11 cellular contexts compared by ENCODE assay signal in the genomic region with DNA sequence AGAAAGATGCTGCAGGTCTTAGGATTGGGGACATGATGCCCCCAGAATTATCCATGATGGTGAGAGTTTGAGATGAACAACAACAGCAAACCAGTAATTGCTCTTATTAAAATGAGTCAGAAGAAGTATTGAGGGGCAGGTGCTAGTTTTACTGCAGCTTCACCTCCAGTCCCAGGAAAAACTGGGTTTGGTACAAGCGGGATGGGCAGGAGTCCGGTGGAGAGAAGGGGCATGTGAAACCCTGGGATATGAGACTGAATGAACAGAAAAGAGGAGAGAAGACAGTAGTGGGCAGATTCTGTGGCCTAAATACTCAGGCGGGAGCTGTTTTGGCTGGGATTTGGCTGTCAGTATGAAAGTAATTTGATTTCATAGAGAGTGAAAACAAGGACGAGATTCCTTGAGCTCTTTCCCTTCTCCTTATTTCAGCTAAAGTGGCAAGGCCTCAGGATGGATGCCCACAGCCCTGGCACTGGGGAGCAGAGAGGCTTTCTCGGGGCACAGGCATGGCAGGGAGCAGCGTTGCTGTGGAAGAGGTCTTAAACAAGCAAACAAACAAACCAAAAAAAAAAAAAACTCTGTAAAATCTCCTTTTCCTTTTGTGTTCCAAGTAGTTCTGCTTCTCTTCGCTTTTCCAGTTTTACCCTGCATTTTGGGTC. TPM values are rescaled to one million over a fixed set of nuclear protein-coding genes. Genes with fewer than 3 reads are reported as not detected.
DNase-seq lines count a peak whose midpoint lies in the region; ATAC-seq lines count a peak whose summit lies in the region.
"Had no signal": no experiment of that assay in that cellular context is flagged by ENCODE, and none has a peak within 500 bp of the region (broad histone marks: within the 10 kb centered on the region; RNA-seq: fewer than 3 reads in every experiment).

No MANE protein-coding gene starts in this region.

- H3K4me3 ChIP-seq in mucosa of stomach (ENCODE audit: low read length) (peak overlapping the region; percentile 45), urinary bladder (ENCODE audit: low read depth, low read length) (peak overlapping the region; percentile 10)

- POLR2A ChIA-PET in activated CD4-positive, alpha-beta T cell treated with anti-CD3 and anti-CD28 coated beads, Interleukin-2, amount 10 ng/mL, durations not matched to agents 7 days and 5 days (lab: Charles Lee) = no interaction called here

- peaks cover 66% of the 10 kb centered on the region for H3K4me1 ChIP-seq in mucosa of stomach (ENCODE audit: control insufficient read depth, insufficient read depth, low read length)
- H3K4me1 ChIP-seq in urinary bladder (ENCODE audit: insufficient read depth) = no peaks in the 10 kb centered on the region

- H3K9me3 Mint-ChIP-seq in activated naive CD8-positive, alpha-beta T cell (ENCODE audit: low read depth) = no peaks in the 10 kb centered on the region
- no peaks in the 10 kb centered on the region for H3K9me3 Mint-ChIP-seq in activated naive CD8-positive, alpha-beta T cell treated with anti-CD3 and anti-CD28 coated beads for 36 hours
- H3K9me3 Mint-ChIP-seq in stimulated activated memory B cell treated with anti-CD40 and anti-IgM and Interleukin-4, amounts not matched to agents 10 μg/mL and 1 μg/mL and 100 μg/mL, for 72 hours = no peaks in the 10 kb centered on the region
- no peaks in the 10 kb centered on the region for H3K9me3 Mint-ChIP-seq in activated CD4-positive, alpha-beta T cell treated with anti-CD3 and anti-CD28 coated beads, Interleukin-2, amount 10 ng/mL, durations not matched to agents 7 days and 5 days
- H3K9me3 Mint-ChIP-seq: IgD-negative memory B cell had no signal

- peaks cover 10% of the 10 kb centered on the region for H3K27me3 Mint-ChIP-seq in activated naive CD8-positive, alpha-beta T cell
- H3K27me3 Mint-ChIP-seq in activated naive CD8-positive, alpha-beta T cell treated with anti-CD3 and anti-CD28 coated beads for 36 hours = peaks cover 40% of the 10 kb centered on the region
- peaks cover 44% of the 10 kb centered on the region for H3K27me3 Mint-ChIP-seq in stimulated activated memory B cell treated with anti-CD40 and anti-IgM and Interleukin-4, amounts not matched to agents 10 μg/mL and 1 μg/mL and 100 μg/mL, for 72 hours
- peaks cover 32% of the 10 kb centered on the region for H3K27me3 Mint-ChIP-seq in activated CD4-positive, alpha-beta T cell treated with anti-CD3 and anti-CD28 coated beads, Interleukin-2, amount 10 ng/mL, durations not matched to agents 7 days and 5 days

- no peaks in the 10 kb centered on the region for H3K9me3 ChIP-seq in mucosa of stomach (ENCODE audit: control insufficient read depth, low read length)

- peak overlapping the region; percentile 100 for H3K27ac ChIP-seq in cingulate gyrus (ENCODE audit: low read depth, low read length)
- H3K27ac ChIP-seq in urinary bladder (ENCODE audit: low read depth) = no peak overlapping the region

- no peak for ATAC-seq in GM19035 (IDR thresholded peaks at IDR 0.05; ENCODE audit: unreplicated experiment)
- no peak for ATAC-seq in stimulated activated memory B cell treated with anti-CD40 and anti-IgM and Interleukin-4, amounts not matched to agents 10 μg/mL and 1 μg/mL and 100 μg/mL, for 72 hours

- peak overlapping the region; percentile 51 for H3K9ac ChIP-seq in mucosa of stomach (ENCODE audit: low read length)

- no peaks in the 10 kb centered on the region for H3K27me3 ChIP-seq in mucosa of stomach (ENCODE audit: control insufficient read depth, insufficient read depth, low read length)

- H3K36me3 Mint-ChIP-seq in activated naive CD8-positive, alpha-beta T cell = peaks cover 17% of the 10 kb centered on the region
- peaks cover 4% of the 10 kb centered on the region for H3K36me3 Mint-ChIP-seq in activated naive CD8-positive, alpha-beta T cell treated with anti-CD3 and anti-CD28 coated beads for 36 hours
- H3K36me3 Mint-ChIP-seq in stimulated activated memory B cell treated with anti-CD40 and anti-IgM and Interleukin-4, amounts not matched to agents 10 μg/mL and 1 μg/mL and 100 μg/mL, for 72 hours = no peaks in the 10 kb centered on the region
- no peaks in the 10 kb centered on the region for H3K36me3 Mint-ChIP-seq in activated CD4-positive, alpha-beta T cell treated with anti-CD3 and anti-CD28 coated beads, Interleukin-2, amount 10 ng/mL, durations not matched to agents 7 days and 5 days (ENCODE audit: low read depth)
- H3K36me3 Mint-ChIP-seq: IgD-negative memory B cell had no signal

- peaks cover 26% of the 10 kb centered on the region for H3K4me1 Mint-ChIP-seq in activated naive CD8-positive, alpha-beta T cell (ENCODE audit: low read depth)
- H3K4me1 Mint-ChIP-seq in activated naive CD8-positive, alpha-beta T cell treated with anti-CD3 and anti-CD28 coated beads for 36 hours = peaks cover 19% of the 10 kb centered on the region
- H3K4me1 Mint-ChIP-seq in stimulated activated memory B cell treated with anti-CD40 and anti-IgM and Interleukin-4, amounts not matched to agents 10 μg/mL and 1 μg/mL and 100 μg/mL, for 72 hours = peaks cover 25% of the 10 kb centered on the region
- peaks cover 24% of the 10 kb centered on the region for H3K4me1 Mint-ChIP-seq in activated CD4-positive, alpha-beta T cell treated with anti-CD3 and anti-CD28 coated beads, Interleukin-2, amount 10 ng/mL, durations not matched to agents 7 days and 5 days

- no peaks in the 10 kb centered on the region for H3K36me3 ChIP-seq in mucosa of stomach (ENCODE audit: control insufficient read depth, insufficient read depth, low read length)
- H3K36me3 ChIP-seq in urinary bladder (ENCODE audit: insufficient read depth) = no peaks in the 10 kb centered on the region

- DNase-seq in activated naive CD8-positive, alpha-beta T cell treated with anti-CD3 and anti-CD28 coated beads for 36 hours = no peak
- no peak for DNase-seq in activated CD4-positive, alpha-beta T cell treated with anti-CD3 and anti-CD28 coated beads, Interleukin-2, amount 10 ng/mL, durations not matched to agents 7 days and 5 days
- DNase-seq: AML-193 had no signal

- peak overlapping the region; percentile 55 for H3K4me3 Mint-ChIP-seq in activated naive CD8-positive, alpha-beta T cell
- H3K4me3 Mint-ChIP-seq in activated naive CD8-positive, alpha-beta T cell treated with anti-CD3 and anti-CD28 coated beads for 36 hours = no peak overlapping the region
- H3K4me3 Mint-ChIP-seq in stimulated activated memory B cell treated with anti-CD40 and anti-IgM and Interleukin-4, amounts not matched to agents 10 μg/mL and 1 μg/mL and 100 μg/mL, for 72 hours = no peak overlapping the region
- no peak overlapping the region for H3K4me3 Mint-ChIP-seq in activated CD4-positive, alpha-beta T cell treated with anti-CD3 and anti-CD28 coated beads, Interleukin-2, amount 10 ng/mL, durations not matched to agents 7 days and 5 days

- CTCF ChIA-PET in activated CD4-positive, alpha-beta T cell treated with anti-CD3 and anti-CD28 coated beads, Interleukin-2, amount 10 ng/mL, durations not matched to agents 7 days and 5 days (lab: Charles Lee) = no interaction called here

- WGBS in urinary bladder = 41% methylated on average over 7 of the region's 7 CpGs

- no peak overlapping the region for H3K27ac Mint-ChIP-seq in activated naive CD8-positive, alpha-beta T cell
- H3K27ac Mint-ChIP-seq in activated naive CD8-positive, alpha-beta T cell treated with anti-CD3 and anti-CD28 coated beads for 36 hours = no peak overlapping the region
- H3K27ac Mint-ChIP-seq in stimulated activated memory B cell treated with anti-CD40 and anti-IgM and Interleukin-4, amounts not matched to agents 10 μg/mL and 1 μg/mL and 100 μg/mL, for 72 hours = no peak overlapping the region
- H3K27ac Mint-ChIP-seq in activated CD4-positive, alpha-beta T cell treated with anti-CD3 and anti-CD28 coated beads, Interleukin-2, amount 10 ng/mL, durations not matched to agents 7 days and 5 days = no peak overlapping the region

RNA-seq across cellular contexts. Expression of a gene that starts 30.7 kb away (rescaled TPM):
- 1 to 10 TPM; 6.3 to 8.7 TPM for total RNA-seq in activated naive CD8-positive, alpha-beta T cell treated with anti-CD3 and anti-CD28 coated beads for 36 hours
- total RNA-seq in urinary bladder = 83.5 TPM
- 88.6 TPM for polyA plus RNA-seq in urinary bladder
- total RNA-seq in activated CD4-positive, alpha-beta T cell treated with anti-CD3 and anti-CD28 coated beads, Interleukin-2, amount 10 ng/mL, durations not matched to agents 7 days and 5 days = 1 to 10 TPM; 1.2 to 1.5 TPM

RNA-seq across cellular contexts. Expression of a gene that starts 56.6 kb away (rescaled TPM):
- total RNA-seq in activated naive CD8-positive, alpha-beta T cell treated with anti-CD3 and anti-CD28 coated beads for 36 hours = not detected
- not detected for total RNA-seq in urinary bladder
- polyA plus RNA-seq in urinary bladder = not detected
- total RNA-seq in activated CD4-positive, alpha-beta T cell treated with anti-CD3 and anti-CD28 coated beads, Interleukin-2, amount 10 ng/mL, durations not matched to agents 7 days and 5 days = under 1 TPM; 0.15 to 0.20 TPM
- total RNA-seq: activated CD8-positive, alpha-beta memory T cell treated with anti-CD3 and anti-CD28 coated beads for 36 hours had no signal
- polyA plus RNA-seq: IgD-negative memory B cell had no signal
